In genomic region chr6:108247965-108248536, GRCh38 we compare ENCODE assay signal across 1 cellular context.
TF ChIP-seq lines count a peak whose summit lies in the region.

No MANE protein-coding gene starts in this region.

TF ChIP-seq in SK-N-SH treated with all-trans-retinoic acid at 6 μM for 48 hours, 23 proteins besides CTCF, POLR2A, EP300 and RAD21 (continued from another document):
- TF ChIP-seq TCF4 (CRISPR knock-in tag; IDR thresholded peaks at IDR 0.05; ENCODE audit: borderline replicate concordance), result peak; percentile 88
- TF ChIP-seq CSRNP3 (CRISPR knock-in tag; IDR thresholded peaks at IDR 0.05), result 0 out of 2 replicates have a peak, but pooled peaks have one; percentile 35
